In genomic region chr22:23856721-23857605, GRCh38 we compare ENCODE assay signal across 8 cellular contexts. TPM values are rescaled to one million over a fixed set of nuclear protein-coding genes. Genes with fewer than 3 reads are reported as not detected.
DNase-seq lines count a peak whose midpoint lies in the region; ATAC-seq, FAIRE-seq and TF ChIP-seq lines count a peak whose summit lies in the region.

No MANE protein-coding gene starts in this region.

- H3K4me1 Mint-ChIP-seq in Calu3 (ENCODE audit: low read depth, unreplicated experiment), result peaks cover 21% of the 10 kb centered on the region

- BruUV-seq in Calu3 (replicated peaks; lab: Mats Ljungman, UMichigan), result no TSS peak

- H3K36me3 Mint-ChIP-seq in Calu3 (ENCODE audit: insufficient read depth, unreplicated experiment), result peaks cover 22% of the 10 kb centered on the region

- H3K9me3 Mint-ChIP-seq in Calu3 (ENCODE audit: low read depth, unreplicated experiment), result no peaks in the 10 kb centered on the region

- 3 to 8% methylated on average over 45 to 52 of the region's 58 CpGs for WGBS in lower leg skin, 2 donors

- ATAC-seq in GM19043 (IDR thresholded peaks at IDR 0.05; ENCODE audit: low read depth, unreplicated experiment), result peak; percentile 31
- ATAC-seq in HG03280 (IDR thresholded peaks at IDR 0.05; ENCODE audit: unreplicated experiment), result peak; percentile 41

- H3K27ac ChIP-seq in temporal lobe (ENCODE audit: low read depth, low read length), result peak overlapping the region; percentile 86

- CTCF ChIA-PET in Calu3 (lab: Charles Lee), result interaction anchor here (0.5 to 2.3 kb wide), 21 partner anchors 7 to 1591 kb away, joined by 3 to 18 read pairs (median 4); partner anchors contain the start of genes CHCHD10 and MIF

- no peaks in the 10 kb centered on the region for H3K27me3 Mint-ChIP-seq in Calu3 (ENCODE audit: unreplicated experiment)

- TF ChIP-seq CTCF in Calu3 (IDR thresholded peaks at IDR 0.05; ENCODE audit: unreplicated experiment) (no peak), lower leg skin (IDR thresholded peaks at IDR 0.05) (no peak)

- peak overlapping the region; percentile 29 for H3K4me3 ChIP-seq in lower leg skin (ENCODE audit: low read depth, poor library complexity, severe bottlenecking)

- intact Hi-C loops in Calu3 (cut with micrococcal nuclease; ENCODE audit: unreplicated experiment), result no loop called here
- intact Hi-C loops in lower leg skin (cut with DNase I; ENCODE audit: low total_unique reads), result no loop called here

- TF ChIP-seq POLR2A in lower leg skin (IDR thresholded peaks at IDR 0.05), result no peak
- no peak for TF ChIP-seq POLR2A in H54 (IDR thresholded peaks at IDR 0.05; ENCODE audit: low read depth, low read length)

- H3K4me3 Mint-ChIP-seq in Calu3 (ENCODE audit: low read depth, unreplicated experiment), result peak overlapping the region; percentile 95

- DNase-seq in Calu3 (peak; percentile 53), RPMI7951 (ENCODE audit: low read depth) (peak; percentile 98), dermis blood vessel endothelial cell (peak; percentile 19), lower leg skin (ENCODE audit: low spot score in 2 of 2) (peak in 1 of 2 donors; percentile 87), H54 (ENCODE audit: insufficient read length, low spot score) (no peak)

- peak overlapping the region; percentile 74 for H3K27ac Mint-ChIP-seq in Calu3 (ENCODE audit: unreplicated experiment)

- no peak for FAIRE-seq in H54 (lab: Jason Lieb, UNC)

RNA-seq across cellular contexts. Expression of gene SLC2A11, which starts 0.7 kb away (rescaled TPM):
- total RNA-seq in Calu3 (2022) (18.9 and 32.8 TPM in 2 replicates), dermis blood vessel endothelial cell (4.7 and 6.0 TPM in 2 replicates), lower leg skin (10 to 100 TPM in 1 of 4 donors, 1 to 10 TPM in 3; 5.0 to 11.1 (median 8.6) TPM), temporal lobe (7.6 TPM)
- total RNA-seq in RPMI7951 (2014; rRNA removed; shearing (Covaris generic)), result 32.1 and 39.5 TPM in 2 replicates

RNA-seq across cellular contexts. Expression of gene DERL3, which starts 18.2 kb away (rescaled TPM):
- total RNA-seq in Calu3 (2022) (2.9 and 3.7 TPM in 2 replicates), dermis blood vessel endothelial cell (0.68 and 1.3 TPM in 2 replicates), lower leg skin (under 1 TPM; 0.21 to 0.49 (median 0.33) TPM), temporal lobe (0.49 TPM)
- 1.9 and 4.2 TPM in 2 replicates for total RNA-seq in RPMI7951 (2014; rRNA removed; shearing (Covaris generic))

RNA-seq across cellular contexts. Expression of gene MIF, which starts 37.2 kb away (rescaled TPM):
- total RNA-seq in Calu3 (2022) (669 and 679 TPM in 2 replicates), dermis blood vessel endothelial cell (153 and 274 TPM in 2 replicates), lower leg skin (100 to 1,000 TPM; 156 to 362 (median 318) TPM), temporal lobe (77.7 TPM)
- total RNA-seq in RPMI7951 (2014; rRNA removed; shearing (Covaris generic)), result 582 and 667 TPM in 2 replicates
